In the genomic region with DNA sequence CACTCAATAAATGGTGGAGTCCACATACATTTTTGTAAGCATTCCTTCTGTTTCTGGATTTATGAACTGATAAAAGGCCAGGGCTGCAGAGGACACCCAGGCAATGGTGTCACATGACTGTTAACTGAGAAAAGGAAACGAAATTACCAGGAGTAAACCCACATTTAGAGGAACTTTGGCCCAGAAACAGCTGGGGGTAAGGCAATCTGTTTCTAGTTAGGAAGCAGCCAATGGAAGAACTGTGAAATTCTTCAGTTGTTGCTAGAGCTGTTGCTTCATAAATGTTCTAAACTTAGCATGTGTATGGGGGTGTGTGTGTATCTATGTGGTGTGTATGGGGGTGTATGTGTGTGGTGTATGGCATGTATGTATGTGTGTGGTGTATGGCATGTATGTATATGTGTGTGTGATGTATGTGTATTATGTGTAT, we compare ENCODE assay signal across 9 cellular contexts. TPM values are rescaled to one million over a fixed set of nuclear protein-coding genes. Genes with fewer than 3 reads are reported as not detected.
DNase-seq lines count a peak whose midpoint lies in the region; FAIRE-seq and TF ChIP-seq lines count a peak whose summit lies in the region.
"Had no signal": no experiment of that assay in that cellular context is flagged by ENCODE, and none has a peak within 500 bp of the region (broad histone marks: within the 10 kb centered on the region; RNA-seq: fewer than 3 reads in every experiment).

No MANE protein-coding gene starts in this region.

- no peak for TF ChIP-seq CTCF in OCI-LY3 (IDR thresholded peaks at IDR 0.05; ENCODE audit: low read depth, low read length)

- no peaks in the 10 kb centered on the region for H3K79me2 ChIP-seq in OCI-LY3 (ENCODE audit: low read length)

- H3K4me3 ChIP-seq in OCI-LY3 (ENCODE audit: low read length): peak overlapping the region; percentile 22; the same call in 1 of the 2 replicates
- H3K4me3 ChIP-seq in esophagus (ENCODE audit: low read depth in 1 of 2, low read length in 2 of 2): no peak overlapping the region

- H3K4me2 ChIP-seq in OCI-LY3 (ENCODE audit: low read length): peak overlapping the region; percentile 70

- H3K9me3 ChIP-seq in OCI-LY3 (ENCODE audit: insufficient read depth, low read length) (no peaks in the 10 kb centered on the region), esophagus (ENCODE audit: control insufficient read depth in 2 of 2, insufficient read depth in 1 of 2, low read depth in 1 of 2, low read length in 1 of 2) (no peaks in the 10 kb centered on the region)

- H3K27ac ChIP-seq in OCI-LY3 (ENCODE audit: low read length) (peak overlapping the region; percentile 89), esophagus (ENCODE audit: low read depth in 2 of 2, low read length in 1 of 2) (peak overlapping the region; percentile 85 to 94)

- DNase-seq in renal cortical epithelial cell (ENCODE audit: low read depth): peak; percentile 59
- DNase-seq in NCI-H510A (lab: John Stamatoyannopoulos, UW): no peak
- DNase-seq in NCI-H1092 (lab: John Stamatoyannopoulos, UW): no peak
- DNase-seq in posterior cingulate gyrus: no peak
- DNase-seq in COLO829 (ENCODE audit: low spot score): no peak

- H3K27me3 ChIP-seq in OCI-LY3 (ENCODE audit: low read depth, low read length): no peaks in the 10 kb centered on the region
- H3K27me3 ChIP-seq in esophagus (ENCODE audit: control insufficient read depth in 1 of 2, insufficient read depth in 2 of 2, low read length in 2 of 2): no peaks in the 10 kb centered on the region

- peak; percentile 60 for FAIRE-seq in G401.6 (lab: Jason Lieb, UNC)
- FAIRE-seq: H1 had no signal

- 18 to 32% methylated on average over 1 of the region's 1 CpG for WGBS in esophagus, 2 donors

- intact Hi-C loops in posterior cingulate gyrus (cut with DNase I): no loop called here

- no peak overlapping the region for H2AFZ ChIP-seq in OCI-LY3 (ENCODE audit: low read depth, low read length)

- H3K36me3 ChIP-seq in OCI-LY3 (replicated peaks; ENCODE audit: low read depth, low read length) (no peaks in the 10 kb centered on the region), esophagus (ENCODE audit: control insufficient read depth in 2 of 2, insufficient read depth in 2 of 2, low read length in 1 of 2) (no peaks in the 10 kb centered on the region)

- H3K4me1 ChIP-seq in OCI-LY3 (ENCODE audit: low read length) (peaks cover 76% of the 10 kb centered on the region), esophagus (ENCODE audit: control insufficient read depth in 2 of 2, insufficient read depth in 2 of 2, low read length in 1 of 2) (peaks cover 9 to 32% of the 10 kb centered on the region in 2 donors)

- peak overlapping the region; percentile 50; the same call in 1 of the 2 replicates for H3K9ac ChIP-seq in OCI-LY3 (ENCODE audit: low read length)

- no peaks in the 10 kb centered on the region for H4K20me1 ChIP-seq in OCI-LY3 (ENCODE audit: insufficient read depth, low read length)

RNA-seq across cellular contexts. Expression of a gene that starts 11.8 kb away (rescaled TPM):
- polyA plus RNA-seq in esophagus: 100 to 1,000 TPM; 116 to 203 TPM
- total RNA-seq in renal cortical epithelial cell: 27.3 and 93.2 TPM in 2 replicates

RNA-seq across cellular contexts. Expression of a gene that starts 59.0 kb away (rescaled TPM):
- polyA plus RNA-seq in esophagus: 10 to 100 TPM; 10.9 to 14.7 TPM
- total RNA-seq in renal cortical epithelial cell: 19.1 and 37.1 TPM in 2 replicates

RNA-seq across cellular contexts. Expression of a gene that starts 59.4 kb away (rescaled TPM):
- polyA plus RNA-seq in esophagus: 10 to 100 TPM; 15.3 to 16.6 TPM
- total RNA-seq in renal cortical epithelial cell: 63.4 and 79.0 TPM in 2 replicates
